ENCODE assay signal across 13 cellular contexts in genomic region chr6:119463081-119463626, GRCh38.
DNase-seq lines count a peak whose midpoint lies in the region; ATAC-seq and TF ChIP-seq lines count a peak whose summit lies in the region.
"Had no signal": no experiment of that assay in that cellular context is flagged by ENCODE, and none has a peak within 500 bp of the region (broad histone marks: within the 10 kb centered on the region; RNA-seq: fewer than 3 reads in every experiment).

No MANE protein-coding gene starts in this region.

- WGBS in lower leg skin, 2 donors, result 69 to 72% methylated on average over 4 of the region's 4 CpGs

- DNase-seq in DND-41, result no peak
- no peak for DNase-seq in C1 segment of cervical spinal cord (lab: John Stamatoyannopoulos, UW)
- no peak for DNase-seq in CD14-positive monocyte (ENCODE audit: low spot score)
- no peak for DNase-seq in dermis blood vessel endothelial cell
- no peak for DNase-seq in lower leg skin (ENCODE audit: low spot score in 2 of 2)
- DNase-seq: H9, lower lobe of right lung, NCI-H2029 treated with DMSO at 0.1 percent for 48 hours had no signal

- no peak overlapping the region for H3K27ac Mint-ChIP-seq in CD14-positive monocyte
- H3K27ac Mint-ChIP-seq: H9 had no signal

- intact Hi-C loops in CD14-positive monocyte (cut with micrococcal nuclease) (no loop called here), lower leg skin (cut with DNase I; ENCODE audit: low total_unique reads) (no loop called here)

- H3K4me1 ChIP-seq in DND-41 (ENCODE audit: insufficient read depth, low read length), result peaks cover 40% of the 10 kb centered on the region
- H3K4me1 ChIP-seq: ascending aorta, lower lobe of right lung had no signal

- H3K9me3 ChIP-seq in DND-41 (ENCODE audit: insufficient read depth, low read length, severe bottlenecking), result peaks cover 4% of the 10 kb centered on the region
- H3K9me3 ChIP-seq: ascending aorta, lower lobe of right lung had no signal

- no peaks in the 10 kb centered on the region for H4K20me1 ChIP-seq in DND-41 (ENCODE audit: insufficient read depth, low read length)

- peaks cover 0 to 15% (median 7%) of the 10 kb centered on the region in 7 donors for H3K9me3 Mint-ChIP-seq in CD14-positive monocyte

- peaks cover 0 to 4% (median 1%) of the 10 kb centered on the region in 3 donors for H3K27me3 Mint-ChIP-seq in CD14-positive monocyte (ENCODE audit: low read depth in 3 of 3)

- no peaks in the 10 kb centered on the region for H3K79me2 ChIP-seq in DND-41 (ENCODE audit: insufficient read depth, low read length)

- no peaks in the 10 kb centered on the region for H3K36me3 Mint-ChIP-seq in CD14-positive monocyte

- H3K27ac ChIP-seq in DND-41 (ENCODE audit: low read length), result peak overlapping the region; percentile 82
- H3K27ac ChIP-seq: ascending aorta, lower lobe of right lung had no signal

- peak overlapping the region; percentile 8; the same call in 1 of the 2 replicates for H3K9ac ChIP-seq in DND-41 (ENCODE audit: low read depth, low read length)

- no peak overlapping the region; the same call in 1 of the 2 replicates for H3K4me2 ChIP-seq in DND-41 (ENCODE audit: insufficient read depth, low read length)
- H3K4me2 ChIP-seq: smooth muscle cell had no signal

- H3K4me3 ChIP-seq in DND-41 (ENCODE audit: low read depth in 1 of 2, low read length in 2 of 2) (no peak overlapping the region), lower leg skin (ENCODE audit: low read depth, poor library complexity, severe bottlenecking) (no peak overlapping the region)
- H3K4me3 ChIP-seq: ascending aorta, lower lobe of right lung, smooth muscle cell had no signal

- H3K36me3 ChIP-seq in DND-41 (ENCODE audit: insufficient read depth, low read length), result no peaks in the 10 kb centered on the region
- H3K36me3 ChIP-seq: ascending aorta, lower lobe of right lung had no signal

- TF ChIP-seq CTCF in DND-41 (IDR thresholded peaks at IDR 0.05; ENCODE audit: borderline replicate concordance, extremely low read depth, low read length, poor library complexity, severe bottlenecking) (no peak), CD14-positive monocyte (IDR thresholded peaks at IDR 0.05) (no peak), lower leg skin (IDR thresholded peaks at IDR 0.05) (no peak)

- no peak for TF ChIP-seq POLR2A in lower leg skin (IDR thresholded peaks at IDR 0.05)

- no peak overlapping the region for H3K4me3 Mint-ChIP-seq in CD14-positive monocyte
- H3K4me3 Mint-ChIP-seq: H9 had no signal

- H3K27me3 ChIP-seq in DND-41 (ENCODE audit: insufficient read depth, low read length, poor library complexity), result no peaks in the 10 kb centered on the region
- H3K27me3 ChIP-seq: ascending aorta had no signal

- ATAC-seq in DND-41 (ENCODE audit: insufficient read depth, low read depth) (peak; percentile 51; the same call in 2 of the 3 replicates), GM18909 (IDR thresholded peaks at IDR 0.05; ENCODE audit: poor library complexity, unreplicated experiment) (peak; percentile 84), HG02759 (IDR thresholded peaks at IDR 0.05; ENCODE audit: unreplicated experiment) (peak; percentile 80), HG03575 (IDR thresholded peaks at IDR 0.05; ENCODE audit: extremely low read depth, insufficient number of reproducible peaks, low FRiP score, unreplicated experiment) (peak; percentile 77)
- ATAC-seq: lower lobe of right lung had no signal

- peak overlapping the region; percentile 50 for H2AFZ ChIP-seq in DND-41 (ENCODE audit: low read depth, low read length)

- peaks cover 10% of the 10 kb centered on the region for H3K4me1 Mint-ChIP-seq in CD14-positive monocyte
